In the genomic region with DNA sequence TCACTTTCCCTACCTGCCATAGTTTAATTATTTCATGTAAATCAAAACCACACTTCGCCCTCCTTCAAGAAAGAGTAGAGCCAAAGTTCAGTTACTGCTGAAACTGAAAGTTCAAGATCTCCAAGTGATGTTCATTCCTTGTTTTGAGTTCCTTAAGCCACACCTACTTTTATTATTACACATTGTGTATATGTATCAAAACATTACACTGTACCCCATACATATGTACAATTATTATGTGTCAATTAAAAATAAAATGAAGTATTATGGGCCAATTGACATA, we compare ENCODE assay signal across 28 cellular contexts.
DNase-seq lines count a peak whose midpoint lies in the region; ATAC-seq and TF ChIP-seq lines count a peak whose summit lies in the region.
"Had no signal": no experiment of that assay in that cellular context is flagged by ENCODE, and none has a peak within 500 bp of the region (broad histone marks: within the 10 kb centered on the region; RNA-seq: fewer than 3 reads in every experiment).

No MANE protein-coding gene starts in this region.

- DNase-seq in MCF 10A (ENCODE audit: unreplicated experiment) (no peak), breast epithelium (ENCODE audit: low spot score in 2 of 2) (no peak), WTC11 (ENCODE audit: low spot score) (no peak), KBM-7 (no peak), EL (no peak), NCI-H226 (no peak)
- DNase-seq: activated CD4-positive, alpha-beta memory T cell treated with anti-CD3 and anti-CD28 coated beads for 36 hours; activated effector memory CD4-positive, alpha-beta T cell treated with anti-CD3 and anti-CD28 coated beads, Interleukin-2, amount 50 U/mL, for 16 hours; activated T-cell treated with anti-CD3 and anti-CD28 coated beads for 4 hours; C1 segment of cervical spinal cord; Caco-2; H7; hypothalamus; IMR-90; MG63; NCI-H1417 treated with DMSO at 0.1 percent for 48 hours; NCI-H2081; NCI-H446 treated with DMSO at 0.1 percent for 48 hours; NCI-H82; sigmoid colon; stimulated activated CD4-positive, alpha-beta T cell treated with anti-CD3 and anti-CD28 coated beads, Interleukin-4, amount 100 ng/mL, for 4 hours; T-helper 9 cell; upper lobe of right lung had no signal

- no peaks in the 10 kb centered on the region for H3K9me3 ChIP-seq in breast epithelium
- H3K9me3 ChIP-seq: Caco-2, MG63, sigmoid colon, suprapubic skin, upper lobe of right lung had no signal

- no peak overlapping the region for H3K4me3 Mint-ChIP-seq in MCF 10A (ENCODE audit: unreplicated experiment)
- no peak overlapping the region for H3K4me3 Mint-ChIP-seq in WTC11
- H3K4me3 Mint-ChIP-seq: activated CD4-positive, alpha-beta memory T cell treated with anti-CD3 and anti-CD28 coated beads for 36 hours; stimulated activated memory B cell treated with anti-CD40 and anti-IgM and Interleukin-4, amounts not matched to agents 10 μg/mL and 1 μg/mL and 100 μg/mL, for 72 hours had no signal

- POLR2A ChIA-PET in MCF 10A (lab: Yijun Ruan, JAX) (no interaction called here), WTC11 (lab: Charles Lee) (no interaction called here)

- CTCF ChIA-PET in MCF 10A (lab: Yijun Ruan, JAX), result no interaction called here
- CTCF ChIA-PET in WTC11 (lab: Charles Lee), result no interaction called here

- TF ChIP-seq POLR2A in breast epithelium (IDR thresholded peaks at IDR 0.05), result no peak

- H3K4me1 ChIP-seq in breast epithelium, result no peaks in the 10 kb centered on the region
- H3K4me1 ChIP-seq: Caco-2, sigmoid colon, suprapubic skin, upper lobe of right lung had no signal

- peak overlapping the region; percentile 97 for H3K27ac Mint-ChIP-seq in MCF 10A (ENCODE audit: low read depth, unreplicated experiment)
- H3K27ac Mint-ChIP-seq in WTC11, result 0 out of 2 replicates have a peak overlapping the region, but pooled peaks have one; percentile 46
- H3K27ac Mint-ChIP-seq: activated CD4-positive, alpha-beta memory T cell treated with anti-CD3 and anti-CD28 coated beads for 36 hours; progenitor cell of endocrine pancreas; stimulated activated memory B cell treated with anti-CD40 and anti-IgM and Interleukin-4, amounts not matched to agents 10 μg/mL and 1 μg/mL and 100 μg/mL, for 72 hours had no signal

- no peaks in the 10 kb centered on the region for H3K36me3 ChIP-seq in breast epithelium
- H3K36me3 ChIP-seq: MG63, sigmoid colon, suprapubic skin, upper lobe of right lung had no signal

- peaks cover 5% of the 10 kb centered on the region for H3K9me3 Mint-ChIP-seq in MCF 10A (ENCODE audit: unreplicated experiment)
- H3K9me3 Mint-ChIP-seq in WTC11, result peaks cover 11% of the 10 kb centered on the region
- H3K9me3 Mint-ChIP-seq: activated CD4-positive, alpha-beta memory T cell treated with anti-CD3 and anti-CD28 coated beads for 36 hours; stimulated activated memory B cell treated with anti-CD40 and anti-IgM and Interleukin-4, amounts not matched to agents 10 μg/mL and 1 μg/mL and 100 μg/mL, for 72 hours had no signal

- H3K27me3 Mint-ChIP-seq in MCF 10A (ENCODE audit: insufficient read depth, unreplicated experiment) (no peaks in the 10 kb centered on the region), WTC11 (ENCODE audit: low read depth) (no peaks in the 10 kb centered on the region)
- H3K27me3 Mint-ChIP-seq: activated CD4-positive, alpha-beta memory T cell treated with anti-CD3 and anti-CD28 coated beads for 36 hours; progenitor cell of endocrine pancreas; stimulated activated memory B cell treated with anti-CD40 and anti-IgM and Interleukin-4, amounts not matched to agents 10 μg/mL and 1 μg/mL and 100 μg/mL, for 72 hours had no signal

- in situ Hi-C loops in KBM-7 (cut with MboI; ENCODE audit: low pct_unique_long_range_greater_than_20kb, low sequenced_read_pairs), result no loop called here

- BruUV-seq in MCF 10A (replicated peaks; lab: Mats Ljungman, UMichigan), result no TSS peak

- H3K4me1 Mint-ChIP-seq in MCF 10A (ENCODE audit: insufficient read depth, unreplicated experiment), result peaks cover 5% of the 10 kb centered on the region
- H3K4me1 Mint-ChIP-seq in WTC11, result no peaks in the 10 kb centered on the region
- H3K4me1 Mint-ChIP-seq: stimulated activated memory B cell treated with anti-CD40 and anti-IgM and Interleukin-4, amounts not matched to agents 10 μg/mL and 1 μg/mL and 100 μg/mL, for 72 hours had no signal

- H3K4me3 ChIP-seq in breast epithelium, result no peak overlapping the region
- H3K4me3 ChIP-seq: MG63, sigmoid colon, suprapubic skin, upper lobe of right lung had no signal

- H3K27ac ChIP-seq in breast epithelium, result no peak overlapping the region
- H3K27ac ChIP-seq: sigmoid colon, suprapubic skin, upper lobe of right lung, VCaP had no signal

- intact Hi-C loops in MCF 10A (cut with micrococcal nuclease) (no loop called here), breast epithelium (cut with DNase I; ENCODE audit: low total_unique reads) (no loop called here)

- H3K27me3 ChIP-seq in breast epithelium, result no peaks in the 10 kb centered on the region
- H3K27me3 ChIP-seq: MG63, sigmoid colon, suprapubic skin, upper lobe of right lung had no signal

- no peaks in the 10 kb centered on the region for H3K36me3 Mint-ChIP-seq in MCF 10A (ENCODE audit: insufficient read depth, unreplicated experiment)
- H3K36me3 Mint-ChIP-seq in WTC11, result 0 out of 2 replicates have a peak, but pooled peaks cover 3% of the 10 kb centered on the region
- H3K36me3 Mint-ChIP-seq: activated CD4-positive, alpha-beta memory T cell treated with anti-CD3 and anti-CD28 coated beads for 36 hours; stimulated activated memory B cell treated with anti-CD40 and anti-IgM and Interleukin-4, amounts not matched to agents 10 μg/mL and 1 μg/mL and 100 μg/mL, for 72 hours had no signal

- TF ChIP-seq CTCF in MCF 10A (IDR thresholded peaks at IDR 0.05; ENCODE audit: unreplicated experiment), result no peak
- TF ChIP-seq CTCF in breast epithelium (IDR thresholded peaks at IDR 0.05), result no peak
- no peak for TF ChIP-seq CTCF in WTC11 (IDR thresholded peaks at IDR 0.05)

- ATAC-seq in HG02885 (IDR thresholded peaks at IDR 0.05; ENCODE audit: poor library complexity, unreplicated experiment) (peak; percentile 46), WTC11 (no peak)
- ATAC-seq: stimulated activated memory B cell treated with anti-CD40 and anti-IgM and Interleukin-4, amounts not matched to agents 10 μg/mL and 1 μg/mL and 100 μg/mL, for 72 hours; upper lobe of right lung had no signal

TF ChIP-seq in WTC11, 78 proteins besides CTCF, POLR2A, EP300 and RAD21 (continues in another document):
- TF ChIP-seq SOX15 (CRISPR knock-in tag; IDR thresholded peaks at IDR 0.05), result no peak
- TF ChIP-seq GRHL2 (CRISPR knock-in tag; IDR thresholded peaks at IDR 0.05; ENCODE audit: insufficient replicate concordance, severe bottlenecking), result no peak
- TF ChIP-seq RELA (CRISPR knock-in tag; IDR thresholded peaks at IDR 0.05; ENCODE audit: borderline replicate concordance), result no peak
- no peak for TF ChIP-seq USF1 (CRISPR knock-in tag; IDR thresholded peaks at IDR 0.05)
- no peak for TF ChIP-seq ETV6 (CRISPR knock-in tag; IDR thresholded peaks at IDR 0.05)
- TF ChIP-seq ZNF232 (CRISPR knock-in tag; IDR thresholded peaks at IDR 0.05), result no peak
- TF ChIP-seq ZNF219 (CRISPR knock-in tag; IDR thresholded peaks at IDR 0.05; ENCODE audit: borderline replicate concordance), result no peak
- TF ChIP-seq NR1H2 (CRISPR knock-in tag; IDR thresholded peaks at IDR 0.05), result no peak
- TF ChIP-seq NFATC4 (CRISPR knock-in tag; IDR thresholded peaks at IDR 0.05), result no peak
- TF ChIP-seq, protein P1, sequence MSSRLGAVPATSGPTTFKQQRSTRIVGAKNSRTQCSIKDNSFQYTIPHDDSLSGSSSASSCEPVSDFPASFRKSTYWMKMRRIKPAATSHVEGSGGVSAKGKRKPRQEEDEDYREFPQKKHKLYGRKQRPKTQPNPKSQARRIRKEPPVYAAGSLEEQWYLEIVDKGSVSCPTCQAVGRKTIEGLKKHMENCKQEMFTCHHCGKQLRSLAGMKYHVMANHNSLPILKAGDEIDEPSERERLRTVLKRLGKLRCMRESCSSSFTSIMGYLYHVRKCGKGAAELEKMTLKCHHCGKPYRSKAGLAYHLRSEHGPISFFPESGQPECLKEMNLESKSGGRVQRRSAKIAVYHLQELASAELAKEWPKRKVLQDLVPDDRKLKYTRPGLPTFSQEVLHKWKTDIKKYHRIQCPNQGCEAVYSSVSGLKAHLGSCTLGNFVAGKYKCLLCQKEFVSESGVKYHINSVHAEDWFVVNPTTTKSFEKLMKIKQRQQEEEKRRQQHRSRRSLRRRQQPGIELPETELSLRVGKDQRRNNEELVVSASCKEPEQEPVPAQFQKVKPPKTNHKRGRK (CRISPR knock-in tag; IDR thresholded peaks at IDR 0.05; ENCODE audit: borderline replicate concordance), result no peak
- TF ChIP-seq, protein P2, sequence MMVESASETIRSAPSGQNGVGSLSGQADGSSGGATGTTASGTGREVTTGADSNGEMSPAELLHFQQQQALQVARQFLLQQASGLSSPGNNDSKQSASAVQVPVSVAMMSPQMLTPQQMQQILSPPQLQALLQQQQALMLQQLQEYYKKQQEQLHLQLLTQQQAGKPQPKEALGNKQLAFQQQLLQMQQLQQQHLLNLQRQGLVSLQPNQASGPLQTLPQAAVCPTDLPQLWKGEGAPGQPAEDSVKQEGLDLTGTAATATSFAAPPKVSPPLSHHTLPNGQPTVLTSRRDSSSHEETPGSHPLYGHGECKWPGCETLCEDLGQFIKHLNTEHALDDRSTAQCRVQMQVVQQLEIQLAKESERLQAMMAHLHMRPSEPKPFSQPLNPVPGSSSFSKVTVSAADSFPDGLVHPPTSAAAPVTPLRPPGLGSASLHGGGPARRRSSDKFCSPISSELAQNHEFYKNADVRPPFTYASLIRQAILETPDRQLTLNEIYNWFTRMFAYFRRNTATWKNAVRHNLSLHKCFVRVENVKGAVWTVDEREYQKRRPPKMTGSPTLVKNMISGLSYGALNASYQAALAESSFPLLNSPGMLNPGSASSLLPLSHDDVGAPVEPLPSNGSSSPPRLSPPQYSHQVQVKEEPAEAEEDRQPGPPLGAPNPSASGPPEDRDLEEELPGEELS (CRISPR knock-in tag; IDR thresholded peaks at IDR 0.05), result no peak
- no peak for TF ChIP-seq ZNF121 (CRISPR knock-in tag; IDR thresholded peaks at IDR 0.05)
- TF ChIP-seq CREB1 (CRISPR knock-in tag; IDR thresholded peaks at IDR 0.05), result no peak
- no peak for TF ChIP-seq ZNF317 (CRISPR knock-in tag; IDR thresholded peaks at IDR 0.05; ENCODE audit: borderline replicate concordance, low read depth)
